Comparison of ENCODE assay signal across 14 cellular contexts in genomic region chr5:172102251-172102870, GRCh38.
A peak's percentile ranks its signal among the peaks of the same experiment; 100 is the strongest.
DNase-seq lines count a peak whose midpoint lies in the region; ATAC-seq and TF ChIP-seq lines count a peak whose summit lies in the region.
"Had no signal": no experiment of that assay in that cellular context is flagged by ENCODE, and none has a peak within 500 bp of the region (broad histone marks: within the 10 kb centered on the region; RNA-seq: fewer than 3 reads in every experiment).

No MANE protein-coding gene starts in this region.

- H3K4me1 ChIP-seq in mesodermal cell (ENCODE audit: control insufficient read depth, insufficient read depth, low read length, poor library complexity, severe bottlenecking) (peaks cover 38% of the 10 kb centered on the region), gastrocnemius medialis (peaks cover 10 to 13% of the 10 kb centered on the region in 2 donors)

- WGBS in mesodermal cell (ENCODE audit: insufficient coverage in 2 of 2), 2 experiments, result 95% methylated on average over 14 to 19 of the region's 20 CpGs

- H3K27me3 Mint-ChIP-seq in activated CD8-positive, alpha-beta T cell treated with anti-CD3 and anti-CD28 coated beads for 36 hours, result no peaks in the 10 kb centered on the region
- H3K27me3 Mint-ChIP-seq in stimulated activated naive B cell treated with anti-CD40 and anti-IgM and Interleukin-4, amounts not matched to agents 10 μg/mL and 1 μg/mL and 100 μg/mL, for 72 hours, result no peaks in the 10 kb centered on the region

- H3K4me3 ChIP-seq in mesodermal cell (ENCODE audit: extremely low read depth, insufficient read depth, low read length, poor library complexity, severe bottlenecking), result no peak overlapping the region
- H3K4me3 ChIP-seq in gastrocnemius medialis, result no peak overlapping the region
- H3K4me3 ChIP-seq: colonic mucosa had no signal

- no peak for TF ChIP-seq POLR2A in gastrocnemius medialis (IDR thresholded peaks at IDR 0.05)

- ATAC-seq in left cardiac atrium (peak; percentile 32 to 43), left ventricle myocardium superior (no peak), gastrocnemius medialis (no peak)
- no peak for ATAC-seq in activated CD8-positive, alpha-beta T cell treated with anti-CD3 and anti-CD28 coated beads for 36 hours
- no peak for ATAC-seq in stimulated activated naive B cell treated with anti-CD40 and anti-IgM and Interleukin-4, amounts not matched to agents 10 μg/mL and 1 μg/mL and 100 μg/mL, for 72 hours (replicated peaks)

- H3K4me1 Mint-ChIP-seq in activated CD8-positive, alpha-beta T cell treated with anti-CD3 and anti-CD28 coated beads for 36 hours (ENCODE audit: low read depth), result peaks cover 33% of the 10 kb centered on the region
- H3K4me1 Mint-ChIP-seq in stimulated activated naive B cell treated with anti-CD40 and anti-IgM and Interleukin-4, amounts not matched to agents 10 μg/mL and 1 μg/mL and 100 μg/mL, for 72 hours, result peaks cover 15 to 37% of the 10 kb centered on the region in 2 donors

- peak overlapping the region; percentile 12 for H3K27ac Mint-ChIP-seq in activated CD8-positive, alpha-beta T cell treated with anti-CD3 and anti-CD28 coated beads for 36 hours
- H3K27ac Mint-ChIP-seq in stimulated activated naive B cell treated with anti-CD40 and anti-IgM and Interleukin-4, amounts not matched to agents 10 μg/mL and 1 μg/mL and 100 μg/mL, for 72 hours, result peak overlapping the region; percentile 81

- TF ChIP-seq CTCF in activated CD8-positive, alpha-beta T cell treated with anti-CD3 and anti-CD28 coated beads for 36 hours (IDR thresholded peaks at IDR 0.05), result no peak
- no peak for TF ChIP-seq CTCF in gastrocnemius medialis (IDR thresholded peaks at IDR 0.05 in 4 of 5, conservative IDR thresholded peaks at IDR 0.05 in 1 of 5)

- H3K27ac ChIP-seq in mesodermal cell (ENCODE audit: low read depth, low read length, severe bottlenecking) (peak overlapping the region; percentile 45), gastrocnemius medialis (no peak overlapping the region)
- H3K27ac ChIP-seq: colonic mucosa had no signal

- no peak overlapping the region for H3K4me3 Mint-ChIP-seq in activated CD8-positive, alpha-beta T cell treated with anti-CD3 and anti-CD28 coated beads for 36 hours
- H3K4me3 Mint-ChIP-seq in stimulated activated naive B cell treated with anti-CD40 and anti-IgM and Interleukin-4, amounts not matched to agents 10 μg/mL and 1 μg/mL and 100 μg/mL, for 72 hours, result peak overlapping the region in 1 of 2 donors; percentile 32

- DNase-seq in left cardiac atrium (no peak), left ventricle myocardium superior (no peak), gastrocnemius medialis (no peak), HK-2 (ENCODE audit: unreplicated experiment) (no peak), GM19238 (ENCODE audit: insufficient read length, low spot score) (no peak)
- no peak for DNase-seq in activated CD8-positive, alpha-beta T cell treated with anti-CD3 and anti-CD28 coated beads for 36 hours
- DNase-seq in stimulated activated naive B cell treated with anti-CD40 and anti-IgM and Interleukin-4, amounts not matched to agents 10 μg/mL and 1 μg/mL and 100 μg/mL, for 72 hours, result no peak
- DNase-seq: activated naive CD4-positive, alpha-beta T cell treated with anti-CD3 and anti-CD28 coated beads, Interleukin-2, amount 50 U/mL, for 16 hours; DMS53; esophagus squamous epithelium; NCI-H1105 treated with DMSO at 0.1 percent for 48 hours; NCI-H510A treated with DMSO at 0.1 percent for 48 hours had no signal

- H3K36me3 ChIP-seq in mesodermal cell (ENCODE audit: control insufficient read depth, insufficient read depth, low read length), result peaks cover 64% of the 10 kb centered on the region
- no peaks in the 10 kb centered on the region for H3K36me3 ChIP-seq in gastrocnemius medialis
- H3K36me3 ChIP-seq: colonic mucosa had no signal

- H3K9me3 Mint-ChIP-seq in activated CD8-positive, alpha-beta T cell treated with anti-CD3 and anti-CD28 coated beads for 36 hours, result no peaks in the 10 kb centered on the region
- H3K9me3 Mint-ChIP-seq in stimulated activated naive B cell treated with anti-CD40 and anti-IgM and Interleukin-4, amounts not matched to agents 10 μg/mL and 1 μg/mL and 100 μg/mL, for 72 hours, result no peaks in the 10 kb centered on the region

- H3K27me3 ChIP-seq in gastrocnemius medialis, result no peaks in the 10 kb centered on the region
- H3K27me3 ChIP-seq: colonic mucosa, esophagus squamous epithelium had no signal

- H3K36me3 Mint-ChIP-seq in activated CD8-positive, alpha-beta T cell treated with anti-CD3 and anti-CD28 coated beads for 36 hours (ENCODE audit: low read depth), result peaks cover 70% of the 10 kb centered on the region
- H3K36me3 Mint-ChIP-seq in stimulated activated naive B cell treated with anti-CD40 and anti-IgM and Interleukin-4, amounts not matched to agents 10 μg/mL and 1 μg/mL and 100 μg/mL, for 72 hours, result peaks cover 62 to 78% of the 10 kb centered on the region in 2 donors

- in situ Hi-C loops in gastrocnemius medialis (cut with MboI; ENCODE audit: low sequenced_read_pairs in 4 of 4), result loop anchor here in 2 of 4 donors (10.0 kb wide), 2 partner anchors 92 to 192 kb away; partner anchors contain the start of gene EFCAB9 (in 1 of the 2)

- H3K9me3 ChIP-seq in mesodermal cell (ENCODE audit: control insufficient read depth, low read length) (no peaks in the 10 kb centered on the region), gastrocnemius medialis (no peaks in the 10 kb centered on the region)
- H3K9me3 ChIP-seq: colonic mucosa, esophagus squamous epithelium had no signal

- POLR2A ChIA-PET in activated CD8-positive, alpha-beta T cell treated with anti-CD3 and anti-CD28 coated beads for 36 hours (lab: Charles Lee), result no interaction called here

- intact Hi-C loops in left cardiac atrium (cut with DNase I), result no loop called here
- intact Hi-C loops in left ventricle myocardium superior (cut with micrococcal nuclease), result no loop called here
- intact Hi-C loops in activated CD8-positive, alpha-beta T cell treated with anti-CD3 and anti-CD28 coated beads for 36 hours (cut with micrococcal nuclease), result no loop called here
- intact Hi-C loops in gastrocnemius medialis (cut with DNase I; ENCODE audit: low total_unique reads), result no loop called here

- CTCF ChIA-PET in activated CD8-positive, alpha-beta T cell treated with anti-CD3 and anti-CD28 coated beads for 36 hours (lab: Charles Lee), result interaction anchor here (1.3 to 7.3 kb wide), 2 partner anchors 84 to 191 kb away, joined by 4 to 129 read pairs; partner anchors contain the start of gene STK10

Comparison
In these comparisons a context has a peak if more than half of its experiments do, and no peak if none do; other contexts are left out.
1. ATAC-seq: peak in left cardiac atrium (2 of 2); none in left ventricle myocardium superior (single experiment), activated CD8-positive, alpha-beta T cell treated with anti-CD3 and anti-CD28 coated beads for 36 hours (single experiment), stimulated activated naive B cell treated with anti-CD40 and anti-IgM and Interleukin-4, amounts not matched to agents 10 μg/mL and 1 μg/mL and 100 μg/mL, for 72 hours (0 of 2) and gastrocnemius medialis (0 of 2).